ENCODE assay signal across 22 cellular contexts in genomic region chr20:37378420-37378784, GRCh38. TPM values are rescaled to one million over a fixed set of nuclear protein-coding genes. Genes with fewer than 3 reads are reported as not detected.
DNase-seq lines count a peak whose midpoint lies in the region; ATAC-seq and TF ChIP-seq lines count a peak whose summit lies in the region.
"Had no signal": no experiment of that assay in that cellular context is flagged by ENCODE, and none has a peak within 500 bp of the region (broad histone marks: within the 10 kb centered on the region; RNA-seq: fewer than 3 reads in every experiment).

No MANE protein-coding gene starts in this region.

- 100% methylated on average over 1 of the region's 6 CpGs; no CpG with 5 or more reads in 1 of the 2 experiments for WGBS in IMR-90 (ENCODE audit: extremely low coverage in 2 of 2, insufficient read length in 1 of 2), 2 experiments
- WGBS in trophoblast cell (ENCODE audit: extremely low coverage, insufficient coverage, insufficient read length): no CpG with 5 or more reads among the region's 6 CpGs

- H3K36me3 ChIP-seq in CD8-positive, alpha-beta memory T cell (ENCODE audit: insufficient read depth, low read length): no peaks in the 10 kb centered on the region
- H3K36me3 ChIP-seq in IMR-90 (ENCODE audit: control insufficient read depth, insufficient read depth, low read length) (peaks cover 16% of the 10 kb centered on the region), trophoblast cell (ENCODE audit: control insufficient read depth in 1 of 2, insufficient read depth in 2 of 2, low read length in 2 of 2) (peaks cover 66 to 75% of the 10 kb centered on the region in 2 experiments)

- no peaks in the 10 kb centered on the region for H3K27me3 Mint-ChIP-seq in CD8-positive, alpha-beta memory T cell
- no peaks in the 10 kb centered on the region for H3K27me3 Mint-ChIP-seq in dendritic cell treated with granulocyte-macrophage colony-stimulating factor and Interleukin-4, amounts not matched to agents 40 ng/mL and 50 ng/mL, for 4 days
- H3K27me3 Mint-ChIP-seq: central memory CD8-positive, alpha-beta T cell; IgD-negative memory B cell; stimulated activated naive CD8-positive, alpha-beta T cell treated with anti-CD3 and anti-CD28 coated beads, Interleukin-15, Interleukin-2, amounts not matched to agents 100 ng/mL and 50 ng/mL, for 24 hours had no signal

- no peaks in the 10 kb centered on the region for H3K27me3 ChIP-seq in CD8-positive, alpha-beta memory T cell (ENCODE audit: insufficient read depth, low read length, poor library complexity, severe bottlenecking)
- H3K27me3 ChIP-seq in IMR-90 (ENCODE audit: control insufficient read depth, insufficient read depth, low read length): no peaks in the 10 kb centered on the region
- no peaks in the 10 kb centered on the region for H3K27me3 ChIP-seq in trophoblast cell (ENCODE audit: insufficient read depth, low read length)
- H3K27me3 ChIP-seq: tibial nerve had no signal

- H3K9ac ChIP-seq in IMR-90 (ENCODE audit: low read depth, low read length): no peak overlapping the region
- H3K9ac ChIP-seq in trophoblast cell (ENCODE audit: low read length): no peak overlapping the region
- H3K9ac ChIP-seq: parathyroid adenoma had no signal

- no peaks in the 10 kb centered on the region for H3K4me1 ChIP-seq in CD8-positive, alpha-beta memory T cell (ENCODE audit: insufficient read depth, low read length)
- peaks cover 15% of the 10 kb centered on the region for H3K4me1 ChIP-seq in IMR-90 (ENCODE audit: control insufficient read depth, insufficient read depth, low read length)
- peaks cover 10 to 19% of the 10 kb centered on the region in 2 experiments for H3K4me1 ChIP-seq in trophoblast cell (ENCODE audit: control insufficient read depth in 1 of 2, insufficient read depth in 2 of 2, low read length in 2 of 2)
- H3K4me1 ChIP-seq: parathyroid adenoma had no signal

- POLR2A ChIA-PET in CD8-positive, alpha-beta memory T cell (lab: Charles Lee): no interaction called here
- POLR2A ChIA-PET in IMR-90 (lab: Charles Lee; ENCODE audit: unreplicated experiment): no interaction called here

- H4K8ac ChIP-seq in IMR-90 (ENCODE audit: low read depth in 2 of 2, low read length in 2 of 2) (no peak overlapping the region; a peak in 1 of 4 replicates), trophoblast cell (ENCODE audit: low read depth, low read length) (no peak overlapping the region)

- peaks cover 0 to 10% (median 7%) of the 10 kb centered on the region in 3 donors for H3K4me1 Mint-ChIP-seq in CD8-positive, alpha-beta memory T cell
- peaks cover 72% of the 10 kb centered on the region for H3K4me1 Mint-ChIP-seq in dendritic cell treated with granulocyte-macrophage colony-stimulating factor and Interleukin-4, amounts not matched to agents 40 ng/mL and 50 ng/mL, for 4 days (ENCODE audit: low read depth)

- no peak overlapping the region for H3K4me3 Mint-ChIP-seq in CD8-positive, alpha-beta memory T cell
- H3K4me3 Mint-ChIP-seq in dendritic cell treated with granulocyte-macrophage colony-stimulating factor and Interleukin-4, amounts not matched to agents 40 ng/mL and 50 ng/mL, for 4 days: peak overlapping the region; percentile 26
- H3K4me3 Mint-ChIP-seq: central memory CD8-positive, alpha-beta T cell; IgD-negative memory B cell; naive thymus-derived CD4-positive, alpha-beta T cell; stimulated activated naive CD8-positive, alpha-beta T cell treated with anti-CD3 and anti-CD28 coated beads, Interleukin-15, Interleukin-2, amounts not matched to agents 100 ng/mL and 50 ng/mL, for 24 hours had no signal

- no peaks in the 10 kb centered on the region for H3K9me3 Mint-ChIP-seq in CD8-positive, alpha-beta memory T cell
- no peaks in the 10 kb centered on the region for H3K9me3 Mint-ChIP-seq in dendritic cell treated with granulocyte-macrophage colony-stimulating factor and Interleukin-4, amounts not matched to agents 40 ng/mL and 50 ng/mL, for 4 days
- H3K9me3 Mint-ChIP-seq: central memory CD8-positive, alpha-beta T cell; IgD-negative memory B cell; naive thymus-derived CD4-positive, alpha-beta T cell; stimulated activated naive CD8-positive, alpha-beta T cell treated with anti-CD3 and anti-CD28 coated beads, Interleukin-15, Interleukin-2, amounts not matched to agents 100 ng/mL and 50 ng/mL, for 24 hours had no signal

- H2BK12ac ChIP-seq in trophoblast cell (ENCODE audit: low read length): no peak overlapping the region

- TF ChIP-seq CTCF in IMR-90 (conservative IDR thresholded peaks at IDR 0.05; ENCODE audit: low read depth, low read length): no peak

- no peak overlapping the region for H3K18ac ChIP-seq in IMR-90 (ENCODE audit: low read depth, low read length)
- no peak overlapping the region for H3K18ac ChIP-seq in trophoblast cell (ENCODE audit: low read length)

- H3K27ac ChIP-seq in CD8-positive, alpha-beta memory T cell (ENCODE audit: low read depth, low read length): peak overlapping the region; percentile 73
- peak overlapping the region; percentile 52; the same call in 1 of the 2 replicates for H3K27ac ChIP-seq in IMR-90 (ENCODE audit: insufficient read depth, low read length)
- H3K27ac ChIP-seq in trophoblast cell (ENCODE audit: low read depth, low read length): peak overlapping the region; percentile 2
- H3K27ac ChIP-seq: parathyroid adenoma, tibial nerve had no signal

- H3K27ac Mint-ChIP-seq in CD8-positive, alpha-beta memory T cell: peak overlapping the region in 1 of 8 donors; percentile 63
- peak overlapping the region; percentile 87 for H3K27ac Mint-ChIP-seq in dendritic cell treated with granulocyte-macrophage colony-stimulating factor and Interleukin-4, amounts not matched to agents 40 ng/mL and 50 ng/mL, for 4 days
- H3K27ac Mint-ChIP-seq: naive thymus-derived CD4-positive, alpha-beta T cell had no signal

- H3K36me3 Mint-ChIP-seq in CD8-positive, alpha-beta memory T cell: peaks cover 0 to 3% (median 0%) of the 10 kb centered on the region in 3 donors
- peaks cover 56% of the 10 kb centered on the region for H3K36me3 Mint-ChIP-seq in dendritic cell treated with granulocyte-macrophage colony-stimulating factor and Interleukin-4, amounts not matched to agents 40 ng/mL and 50 ng/mL, for 4 days (ENCODE audit: low read depth)
- H3K36me3 Mint-ChIP-seq: naive thymus-derived CD4-positive, alpha-beta T cell had no signal

- H3K4me3 ChIP-seq in CD8-positive, alpha-beta memory T cell (ENCODE audit: low read length): no peak overlapping the region
- no peak overlapping the region for H3K4me3 ChIP-seq in IMR-90 (ENCODE audit: insufficient read depth, low read depth, low read length)
- no peak overlapping the region for H3K4me3 ChIP-seq in trophoblast cell (ENCODE audit: low read depth, low read length)
- H3K4me3 ChIP-seq: tibial nerve had no signal

- H3K4me2 ChIP-seq in IMR-90 (ENCODE audit: low read depth, low read length) (no peak overlapping the region), trophoblast cell (ENCODE audit: low read length) (no peak overlapping the region)

- in situ Hi-C loops in IMR-90 (cut with MboI; ENCODE audit: low sequenced_read_pairs): no loop called here

- H2BK15ac ChIP-seq in IMR-90 (ENCODE audit: low read depth, low read length): no peak overlapping the region

- H3K56ac ChIP-seq in IMR-90 (ENCODE audit: extremely low read depth, insufficient read depth, low read length): no peak overlapping the region

- H2BK5ac ChIP-seq in IMR-90 (ENCODE audit: low read depth, low read length, poor library complexity, severe bottlenecking) (peak overlapping the region; percentile 81), trophoblast cell (ENCODE audit: low read depth, low read length, poor library complexity) (no peak overlapping the region)

- peak overlapping the region; percentile 51; the same call in 1 of the 2 replicates for H2AK5ac ChIP-seq in IMR-90 (ENCODE audit: low read depth, low read length)
- H2AK5ac ChIP-seq in trophoblast cell (ENCODE audit: low read length): no peak overlapping the region

- H3K4ac ChIP-seq in IMR-90 (ENCODE audit: low read depth, low read length) (peak overlapping the region; percentile 18; the same call in 1 of the 2 replicates), trophoblast cell (ENCODE audit: low read depth, low read length) (peak overlapping the region; percentile 92)

- H3K9me3 ChIP-seq in CD8-positive, alpha-beta memory T cell (ENCODE audit: low read length): no peaks in the 10 kb centered on the region
- H3K9me3 ChIP-seq in IMR-90 (ENCODE audit: control insufficient read depth, insufficient read depth, low read length) (no peaks in the 10 kb centered on the region), trophoblast cell (ENCODE audit: insufficient read depth, low read depth, low read length) (peaks cover 2% of the 10 kb centered on the region)
- H3K9me3 ChIP-seq: tibial nerve had no signal

- H2AFZ ChIP-seq in IMR-90 (replicated peaks; ENCODE audit: low read length, poor library complexity): no peak overlapping the region
- no peak overlapping the region for H2AFZ ChIP-seq in trophoblast cell (ENCODE audit: insufficient read depth, low read length, poor library complexity)
- H2AFZ ChIP-seq: parathyroid adenoma had no signal

- no peak overlapping the region for H2BK120ac ChIP-seq in IMR-90 (ENCODE audit: low read depth, low read length)
- no peak overlapping the region for H2BK120ac ChIP-seq in trophoblast cell (ENCODE audit: insufficient read depth, low read length, poor library complexity)

- H3K14ac ChIP-seq in IMR-90 (replicated peaks; ENCODE audit: low read depth, low read length): no peak overlapping the region
- H3K14ac ChIP-seq in trophoblast cell (ENCODE audit: low read length): no peak overlapping the region

- peaks cover 6% of the 10 kb centered on the region; the same call in 1 of the 2 replicates for H3K9me1 ChIP-seq in IMR-90 (ENCODE audit: insufficient read depth, low read length)

- no peak for DNase-seq in CD8-positive, alpha-beta memory T cell
- DNase-seq in IMR-90 (no peak), trophoblast cell (no peak), kidney glomerular epithelial cell (lab: John Stamatoyannopoulos, UW) (no peak), H4 (ENCODE audit: low spot score) (no peak), UCSD-AML1 (lab: John Stamatoyannopoulos, UW; ENCODE audit: unreplicated experiment) (no peak)
- DNase-seq: activated naive CD4-positive, alpha-beta T cell; AML-193; HCEC 1CT; mammary epithelial cell; naive thymus-derived CD4-positive, alpha-beta T cell; NCI-H1694; NCI-H226; NCI-H774; SIG-M5 had no signal

- H2BK20ac ChIP-seq in IMR-90 (ENCODE audit: low read depth, low read length): peak overlapping the region; percentile 53; the same call in 1 of the 2 replicates

- ATAC-seq in IMR-90 (ENCODE audit: low read depth) (no peak), GM21786 (IDR thresholded peaks at IDR 0.05; ENCODE audit: unreplicated experiment) (no peak)

- H4K91ac ChIP-seq in IMR-90 (ENCODE audit: insufficient read depth, low read depth, low read length) (0 out of 2 replicates have a peak overlapping the region, but pooled peaks have one; percentile 20), trophoblast cell (ENCODE audit: low read depth, low read length) (no peak overlapping the region)

- H3K79me2 ChIP-seq in trophoblast cell (ENCODE audit: control insufficient read depth, insufficient read depth, low read length, poor library complexity): peaks cover 40% of the 10 kb centered on the region

- H2AK9ac ChIP-seq in IMR-90 (replicated peaks; ENCODE audit: low read depth, low read length, poor library complexity): peak overlapping the region; percentile 48

- dilution Hi-C loops in IMR-90 (cut with HindIII; ENCODE audit: low sequenced_read_pairs, unreplicated experiment): no loop called here

- no peak for TF ChIP-seq POLR2A in IMR-90 (IDR thresholded peaks at IDR 0.05; ENCODE audit: low read depth, low read length)

- no peak for TF ChIP-seq RAD21 in IMR-90 (IDR thresholded peaks at IDR 0.05; ENCODE audit: low read length)

- BruUV-seq in IMR-90 (replicated peaks; lab: Mats Ljungman, UMichigan): no TSS peak

- CTCF ChIA-PET in CD8-positive, alpha-beta memory T cell (lab: Charles Lee): interaction anchor here (0.6 kb wide), 1 partner anchor 46 kb away, joined by 3 read pairs; no protein-coding TSS in a partner anchor
- CTCF ChIA-PET in IMR-90 (lab: Yijun Ruan, JAX): interaction anchor here (0.7 to 1.1 kb wide), 2 partner anchors 9 to 101 kb away, joined by 3 to 5 read pairs; no protein-coding TSS in a partner anchor

- H4K12ac ChIP-seq in trophoblast cell (ENCODE audit: low read depth, low read length): no peak overlapping the region

- H4K20me1 ChIP-seq in IMR-90 (ENCODE audit: insufficient read depth, low read length): peaks cover 7% of the 10 kb centered on the region; the same call in 1 of the 2 replicates

- intact Hi-C loops in IMR-90 (cut with micrococcal nuclease): no loop called here
- intact Hi-C loops in dendritic cell treated with granulocyte-macrophage colony-stimulating factor and Interleukin-4, amounts not matched to agents 40 ng/mL and 50 ng/mL, for 4 days (cut with micrococcal nuclease): no loop called here

- no peak overlapping the region for H3K23ac ChIP-seq in IMR-90 (ENCODE audit: low read depth, low read length)
- no peak overlapping the region for H3K23ac ChIP-seq in trophoblast cell (ENCODE audit: low read length)

- H3K79me1 ChIP-seq in IMR-90 (ENCODE audit: low read depth in 1 of 2, low read length in 2 of 2): peaks cover 23 to 59% of the 10 kb centered on the region in 2 experiments
- peaks cover 9% of the 10 kb centered on the region for H3K79me1 ChIP-seq in trophoblast cell (ENCODE audit: low read length)

- H4K5ac ChIP-seq in IMR-90 (ENCODE audit: low read depth, low read length): no peak overlapping the region

RNA-seq across cellular contexts. Expression of gene SRC, which starts 32.5 kb away (rescaled TPM):
- 1 to 10 TPM; 2.4 to 2.7 TPM for total RNA-seq in CD8-positive, alpha-beta memory T cell
- polyA plus RNA-seq in CD8-positive, alpha-beta memory T cell: 1.2 TPM
- total RNA-seq in IMR-90 (2012; rRNA removed): 6.7 and 7.0 TPM in 2 replicates
- polyA plus RNA-seq in IMR-90 (2012; rRNA removed): 19.8 and 24.2 TPM in 2 replicates
- polyA plus RNA-seq in IMR-90 (2012; cell fraction: cytosol; rRNA removed): 10.7 and 21.0 TPM in 2 replicates
- polyA plus RNA-seq in IMR-90 (2012; cell fraction: nucleus; rRNA removed; ENCODE audit: low replicate concordance): 66.9 and 101 TPM in 2 replicates
- polyA plus RNA-seq in trophoblast cell (2013): 188 and 198 TPM in 2 replicates
- 7.2 and 7.6 TPM in 2 replicates for total RNA-seq in H4 (2014; rRNA removed; shearing (Covaris generic))

Comparison
In these comparisons a context has a peak if more than half of its experiments do, and no peak if none do; other contexts are left out.
1. H3K27ac ChIP-seq: peak in every context shown above with its lines; median percentile 73 in CD8-positive, alpha-beta memory T cell; 52 in IMR-90; 2 in trophoblast cell.